In genomic region chr16:89571636-89572035, GRCh38 we compare ENCODE assay signal across 19 cellular contexts. TPM values are rescaled to one million over a fixed set of nuclear protein-coding genes. Genes with fewer than 3 reads are reported as not detected.
DNase-seq lines count a peak whose midpoint lies in the region; ATAC-seq and TF ChIP-seq lines count a peak whose summit lies in the region.
"Had no signal": no experiment of that assay in that cellular context is flagged by ENCODE, and none has a peak within 500 bp of the region (broad histone marks: within the 10 kb centered on the region; RNA-seq: fewer than 3 reads in every experiment).

No MANE protein-coding gene starts in this region.

- no peak overlapping the region for H3K4ac ChIP-seq in mesenchymal stem cell (ENCODE audit: low read depth in 1 of 2, low read length in 2 of 2)

- H3K23ac ChIP-seq in mesenchymal stem cell (ENCODE audit: low read length in 2 of 2): no peak overlapping the region

- H3K4me2 ChIP-seq in mesenchymal stem cell (ENCODE audit: low read length, poor library complexity, severe bottlenecking): no peak overlapping the region

- no peak overlapping the region for H2BK120ac ChIP-seq in mesenchymal stem cell (ENCODE audit: low read depth, low read length)

- peak; percentile 17 for DNase-seq in BE2C
- peak; percentile 68 for DNase-seq in RWPE2 (ENCODE audit: low spot score)
- DNase-seq in mesenchymal stem cell: no peak
- no peak for DNase-seq in stimulated activated naive CD8-positive, alpha-beta T cell treated with anti-CD3 and anti-CD28 coated beads, Interleukin-15, Interleukin-2, amounts not matched to agents 100 U/mL and 50 U/mL, for 24 hours
- DNase-seq in occipital lobe (lab: John Stamatoyannopoulos, UW): no peak
- DNase-seq in activated CD8-positive, alpha-beta memory T cell treated with anti-CD3 and anti-CD28 coated beads, Interleukin-2, amount 10 ng/mL, durations not matched to agents 7 days and 5 days: no peak
- DNase-seq: ACHN, DND-41, GDM1, GOT3, Karpas-422, MG63, NCI-H1092, NCI-H510A treated with DMSO at 0.1 percent for 48 hours, NCI-H82 had no signal

- no peak overlapping the region for H2BK5ac ChIP-seq in mesenchymal stem cell (ENCODE audit: low read depth, low read length, poor library complexity, severe bottlenecking)

- no peaks in the 10 kb centered on the region for H3K79me1 ChIP-seq in mesenchymal stem cell (replicated peaks; ENCODE audit: low read length, poor library complexity, severe bottlenecking)

- H2AFZ ChIP-seq in mesenchymal stem cell (ENCODE audit: low read depth, low read length): no peak overlapping the region

- H3K36me3 ChIP-seq in BE2C (no peaks in the 10 kb centered on the region), RWPE2 (ENCODE audit: low read depth) (no peaks in the 10 kb centered on the region), mesenchymal stem cell (ENCODE audit: control insufficient read depth in 1 of 2, insufficient read depth in 2 of 2, low read depth in 1 of 2, low read length in 2 of 2) (peaks cover 0 to 3% of the 10 kb centered on the region in 2 experiments)
- H3K36me3 ChIP-seq: MG63 had no signal

- TF ChIP-seq CTCF in 22Rv1 (IDR thresholded peaks at IDR 0.05): no peak
- TF ChIP-seq CTCF in BE2C (IDR thresholded peaks at IDR 0.05; ENCODE audit: low read depth, low read length): no peak
- TF ChIP-seq CTCF in RWPE2 (IDR thresholded peaks at IDR 0.05; ENCODE audit: poor library complexity, severe bottlenecking): no peak

- no peak for ATAC-seq in RWPE2 (ENCODE audit: low read depth)
- ATAC-seq in HG02763 (IDR thresholded peaks at IDR 0.05; ENCODE audit: unreplicated experiment): no peak
- ATAC-seq in stimulated activated naive CD8-positive, alpha-beta T cell treated with anti-CD3 and anti-CD28 coated beads, Interleukin-15, Interleukin-2, amounts not matched to agents 100 U/mL and 50 U/mL, for 24 hours: no peak
- no peak for ATAC-seq in activated CD8-positive, alpha-beta memory T cell treated with anti-CD3 and anti-CD28 coated beads, Interleukin-2, amount 10 ng/mL, durations not matched to agents 7 days and 5 days

- peaks cover 10% of the 10 kb centered on the region for H3K27me3 ChIP-seq in BE2C
- no peaks in the 10 kb centered on the region for H3K27me3 ChIP-seq in RWPE2 (ENCODE audit: insufficient read depth, poor library complexity, severe bottlenecking)
- peaks cover 9 to 55% of the 10 kb centered on the region in 2 experiments for H3K27me3 ChIP-seq in mesenchymal stem cell (ENCODE audit: control insufficient read depth in 1 of 2, insufficient read depth in 1 of 2, low read length in 2 of 2)
- H3K27me3 ChIP-seq: MG63 had no signal

- no peaks in the 10 kb centered on the region for H3K9me3 Mint-ChIP-seq in activated CD8-positive, alpha-beta memory T cell treated with anti-CD3 and anti-CD28 coated beads, Interleukin-2, amount 10 ng/mL, durations not matched to agents 7 days and 5 days (ENCODE audit: low read depth)

- no peaks in the 10 kb centered on the region; the same call in 1 of the 2 replicates for H3K9me3 ChIP-seq in BE2C
- no peaks in the 10 kb centered on the region for H3K9me3 ChIP-seq in RWPE2 (ENCODE audit: severe bottlenecking)
- no peaks in the 10 kb centered on the region for H3K9me3 ChIP-seq in mesenchymal stem cell (ENCODE audit: control insufficient read depth, low read length)
- H3K9me3 ChIP-seq: MG63 had no signal

- no peak overlapping the region for H2BK12ac ChIP-seq in mesenchymal stem cell (ENCODE audit: low read length in 2 of 2)

- no peak overlapping the region for H3K4me3 ChIP-seq in BE2C (ENCODE audit: low read depth, low read length)
- no peak overlapping the region for H3K4me3 ChIP-seq in RWPE2 (ENCODE audit: severe bottlenecking)
- H3K4me3 ChIP-seq in mesenchymal stem cell (ENCODE audit: insufficient read depth in 1 of 2, low read depth in 1 of 2, low read length in 2 of 2): no peak overlapping the region
- H3K4me3 ChIP-seq: GM12878, MG63 had no signal

- no peak overlapping the region for H3K27ac Mint-ChIP-seq in activated CD8-positive, alpha-beta memory T cell treated with anti-CD3 and anti-CD28 coated beads, Interleukin-2, amount 10 ng/mL, durations not matched to agents 7 days and 5 days

- 94% methylated on average over 18 of the region's 18 CpGs for WGBS in mesenchymal stem cell

- no peak overlapping the region for H4K91ac ChIP-seq in mesenchymal stem cell (ENCODE audit: low read length)

- no peak overlapping the region for H4K8ac ChIP-seq in mesenchymal stem cell (ENCODE audit: low read length)

- no peak overlapping the region for H3K18ac ChIP-seq in mesenchymal stem cell (ENCODE audit: low read depth in 1 of 2, low read length in 2 of 2)

- H2AK5ac ChIP-seq in mesenchymal stem cell (ENCODE audit: low read length, severe bottlenecking): no peak overlapping the region

- no peaks in the 10 kb centered on the region for H3K36me3 Mint-ChIP-seq in activated CD8-positive, alpha-beta memory T cell treated with anti-CD3 and anti-CD28 coated beads, Interleukin-2, amount 10 ng/mL, durations not matched to agents 7 days and 5 days

- peaks cover 19% of the 10 kb centered on the region for H3K27me3 Mint-ChIP-seq in activated CD8-positive, alpha-beta memory T cell treated with anti-CD3 and anti-CD28 coated beads, Interleukin-2, amount 10 ng/mL, durations not matched to agents 7 days and 5 days

- H3K14ac ChIP-seq in mesenchymal stem cell (ENCODE audit: low read length in 2 of 2): no peak overlapping the region

- H3K27ac ChIP-seq in 22Rv1: peak overlapping the region; percentile 36; the same call in 1 of the 2 replicates
- no peak overlapping the region for H3K27ac ChIP-seq in RWPE2 (ENCODE audit: poor library complexity, severe bottlenecking)
- H3K27ac ChIP-seq in mesenchymal stem cell (ENCODE audit: low read length, poor library complexity, severe bottlenecking): no peak overlapping the region

- peaks cover 3% of the 10 kb centered on the region; the same call in 1 of the 2 replicates for H3K4me1 ChIP-seq in BE2C
- no peaks in the 10 kb centered on the region for H3K4me1 ChIP-seq in RWPE2 (ENCODE audit: insufficient read depth, poor library complexity, severe bottlenecking)
- peaks cover 27% of the 10 kb centered on the region for H3K4me1 ChIP-seq in mesenchymal stem cell (ENCODE audit: control insufficient read depth, insufficient read depth, low read depth, low read length)

- CTCF ChIA-PET in activated CD8-positive, alpha-beta memory T cell treated with anti-CD3 and anti-CD28 coated beads, Interleukin-2, amount 10 ng/mL, durations not matched to agents 7 days and 5 days (lab: Charles Lee): no interaction called here

- H3K4me3 Mint-ChIP-seq in activated CD8-positive, alpha-beta memory T cell treated with anti-CD3 and anti-CD28 coated beads, Interleukin-2, amount 10 ng/mL, durations not matched to agents 7 days and 5 days: no peak overlapping the region

- no peak overlapping the region for H3K9ac ChIP-seq in mesenchymal stem cell (ENCODE audit: low read length)

- H3K4me1 Mint-ChIP-seq in activated CD8-positive, alpha-beta memory T cell treated with anti-CD3 and anti-CD28 coated beads, Interleukin-2, amount 10 ng/mL, durations not matched to agents 7 days and 5 days: no peaks in the 10 kb centered on the region

- H2BK15ac ChIP-seq in mesenchymal stem cell (ENCODE audit: low read depth, poor library complexity, severe bottlenecking): peak overlapping the region; percentile 12

RNA-seq across cellular contexts. Expression of gene CPNE7, which starts 3.9 kb away (rescaled TPM):
- 14.5 TPM for polyA plus RNA-seq in BE2C (2012; ENCODE audit: insufficient read depth, insufficient read length, low read depth)
- 5.6 TPM for polyA plus RNA-seq in mesenchymal stem cell (2013, experiment 1 of 2)
- 4.8 TPM for polyA plus RNA-seq in mesenchymal stem cell (2013, experiment 2 of 2)
- 14.8 TPM for total RNA-seq in occipital lobe
- total RNA-seq in activated CD8-positive, alpha-beta memory T cell treated with anti-CD3 and anti-CD28 coated beads, Interleukin-2, amount 10 ng/mL, durations not matched to agents 7 days and 5 days: 1 to 10 TPM in 1 of 2 experiments, under 1 TPM in 1; 0.38 to 3.1 TPM

RNA-seq across cellular contexts. Expression of gene RPL13, which starts 11.2 kb away (rescaled TPM):
- polyA plus RNA-seq in BE2C (2012; ENCODE audit: insufficient read depth, insufficient read length, low read depth): 3,732 TPM
- 2,898 TPM for polyA plus RNA-seq in mesenchymal stem cell (2013, experiment 1 of 2)
- 2,946 TPM for polyA plus RNA-seq in mesenchymal stem cell (2013, experiment 2 of 2)
- total RNA-seq in occipital lobe: 2,357 TPM
- total RNA-seq in activated CD8-positive, alpha-beta memory T cell treated with anti-CD3 and anti-CD28 coated beads, Interleukin-2, amount 10 ng/mL, durations not matched to agents 7 days and 5 days: 1,000 to 10,000 TPM; 2,153 to 2,209 TPM

RNA-seq across cellular contexts. Expression of gene DPEP1, which starts 41.8 kb away (rescaled TPM):
- 0.91 TPM for polyA plus RNA-seq in BE2C (2012; ENCODE audit: insufficient read depth, insufficient read length, low read depth)
- not detected for polyA plus RNA-seq in mesenchymal stem cell (2013, experiment 1 of 2)
- polyA plus RNA-seq in mesenchymal stem cell (2013, experiment 2 of 2): not detected
- total RNA-seq in occipital lobe: 3.9 TPM
- total RNA-seq in activated CD8-positive, alpha-beta memory T cell treated with anti-CD3 and anti-CD28 coated beads, Interleukin-2, amount 10 ng/mL, durations not matched to agents 7 days and 5 days: not detected
- total RNA-seq: GM12878 had no signal
- polyA plus RNA-seq: BJ, GM12878 had no signal

Comparison
In these comparisons a context has a peak if more than half of its experiments do, and no peak if none do; other contexts are left out.
1. DNase-seq: peak in BE2C (single experiment) and RWPE2 (single experiment); none in mesenchymal stem cell (single experiment), stimulated activated naive CD8-positive, alpha-beta T cell treated with anti-CD3 and anti-CD28 coated beads, Interleukin-15, Interleukin-2, amounts not matched to agents 100 U/mL and 50 U/mL, for 24 hours (single experiment), occipital lobe (single experiment) and activated CD8-positive, alpha-beta memory T cell treated with anti-CD3 and anti-CD28 coated beads, Interleukin-2, amount 10 ng/mL, durations not matched to agents 7 days and 5 days (single experiment).